11 cellular contexts compared by ENCODE assay signal in the genomic region with DNA sequence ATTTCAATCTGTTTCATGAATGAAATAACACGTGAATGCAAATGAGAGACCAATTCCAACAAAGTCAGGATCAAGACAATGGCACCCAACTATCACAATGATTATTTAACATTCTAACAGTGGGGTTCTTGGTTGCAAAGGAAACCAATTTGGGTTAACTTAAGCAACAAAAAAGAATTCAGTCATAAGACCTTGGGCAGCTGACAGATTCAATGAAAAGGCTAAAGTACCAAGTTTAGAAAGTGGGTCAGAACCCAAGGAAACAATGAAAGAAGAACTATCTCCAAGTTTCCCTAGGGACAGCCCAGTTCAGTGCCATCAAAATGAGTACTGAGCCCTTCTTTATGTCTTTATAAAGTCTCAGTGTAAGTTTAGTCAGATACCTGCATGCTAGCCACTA. TPM values are rescaled to one million over a fixed set of nuclear protein-coding genes. Genes with fewer than 3 reads are reported as not detected.
"Had no signal": no experiment of that assay in that cellular context is flagged by ENCODE, and none has a peak within 500 bp of the region (broad histone marks: within the 10 kb centered on the region; RNA-seq: fewer than 3 reads in every experiment).

No MANE protein-coding gene starts in this region.

- H2AFZ ChIP-seq: GM23248 had no signal

- H3K9ac ChIP-seq: GM23248 had no signal

- FAIRE-seq: HTR-8/SVneo had no signal

- H3K27ac ChIP-seq: GM23248 had no signal

- H3K4me3 ChIP-seq: GM23248, HAP-1 had no signal

- DNase-seq: GM23248, GOT3, H7, HFFc6, KBM-7 had no signal

- H3K36me3 ChIP-seq: HAP-1 had no signal

- H3K9me3 ChIP-seq: HAP-1 had no signal

- ATAC-seq: HCT116 had no signal

- H3K4me1 ChIP-seq: HAP-1 had no signal

RNA-seq across cellular contexts. Expression of gene SIGLEC14, which starts 17.5 kb away (rescaled TPM):
- total RNA-seq: GM23248, H4, H7, HFFc6, HT-29 had no signal
- polyA plus RNA-seq: GM23248 had no signal

RNA-seq across cellular contexts. Expression of gene SIGLEC5, which starts 33.9 kb away (rescaled TPM):
- total RNA-seq: GM23248, H4, H7, HFFc6, HT-29 had no signal
- polyA plus RNA-seq: GM23248, IgD-negative memory B cell had no signal

RNA-seq across cellular contexts. Expression of gene HAS1, which starts 59.7 kb away (rescaled TPM):
- total RNA-seq: H4, H7, HFFc6 had no signal
- polyA plus RNA-seq: GM23248, IgD-negative memory B cell had no signal
